In the genomic region with DNA sequence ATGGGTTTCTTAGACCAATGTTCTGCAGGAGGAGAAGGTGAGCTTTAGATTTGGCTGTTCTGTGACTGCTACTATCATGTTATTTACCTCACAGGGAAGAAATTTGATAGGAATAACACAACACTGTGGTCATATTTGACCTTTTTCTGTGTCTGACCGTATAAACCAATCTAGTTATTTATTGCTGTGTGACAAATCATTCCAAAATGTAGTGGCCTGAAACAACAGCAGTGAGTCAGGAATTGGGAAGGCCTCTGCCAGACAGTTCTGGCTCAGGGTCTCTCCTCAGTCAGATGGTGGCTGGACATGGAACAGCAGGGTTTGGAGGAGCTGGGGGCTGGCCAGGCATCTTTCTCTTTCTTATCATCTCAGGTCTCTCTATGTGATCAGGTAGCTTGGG, we compare ENCODE assay signal across 11 cellular contexts. TPM values are rescaled to one million over a fixed set of nuclear protein-coding genes. Genes with fewer than 3 reads are reported as not detected.
DNase-seq lines count a peak whose midpoint lies in the region; ATAC-seq and TF ChIP-seq lines count a peak whose summit lies in the region.
"Had no signal": no experiment of that assay in that cellular context is flagged by ENCODE, and none has a peak within 500 bp of the region (broad histone marks: within the 10 kb centered on the region; RNA-seq: fewer than 3 reads in every experiment).

No MANE protein-coding gene starts in this region.

- DNase-seq in activated T-cell treated with anti-CD3 and anti-CD28 coated beads, Interleukin-2, amount 50 U/mL, for 4 hours: no peak
- DNase-seq in activated T-cell treated with anti-CD3 and anti-CD28 coated beads, Interleukin-2, amount 50 U/mL, for 1 hour: no peak
- DNase-seq in T-helper 17 cell (no peak), fibroblast of lung (ENCODE audit: low read depth in 2 of 2) (peak; percentile 69 to 91), H4 (ENCODE audit: low spot score) (no peak)
- DNase-seq in stimulated activated naive CD8-positive, alpha-beta T cell treated with anti-CD3 and anti-CD28 coated beads, Interleukin-15, amount 100 ng/mL, for 72 hours: no peak
- DNase-seq: BE2C, NCI-H1436 treated with DMSO at 0.1 percent for 48 hours, right cardiac atrium had no signal

- H3K4me3 Mint-ChIP-seq in activated T-cell treated with anti-CD3 and anti-CD28 coated beads, Interleukin-2, amount 50 U/mL, for 4 hours: peak overlapping the region; percentile 35
- no peak overlapping the region for H3K4me3 Mint-ChIP-seq in T-helper 17 cell
- peak overlapping the region; percentile 69 to 70 for H3K4me3 Mint-ChIP-seq in stimulated activated naive CD8-positive, alpha-beta T cell treated with anti-CD3 and anti-CD28 coated beads, Interleukin-15, amount 100 ng/mL, for 72 hours

- ATAC-seq in activated T-cell treated with anti-CD3 and anti-CD28 coated beads, Interleukin-2, amount 50 U/mL, for 4 hours: no peak
- ATAC-seq in T-helper 17 cell (no peak), GM21526 (IDR thresholded peaks at IDR 0.05; ENCODE audit: low FRiP score, unreplicated experiment) (no peak), GM21515 (IDR thresholded peaks at IDR 0.05; ENCODE audit: unreplicated experiment) (no peak)
- no peak for ATAC-seq in stimulated activated naive CD8-positive, alpha-beta T cell treated with anti-CD3 and anti-CD28 coated beads, Interleukin-15, amount 100 ng/mL, for 72 hours
- ATAC-seq: right cardiac atrium had no signal

- peak overlapping the region; percentile 99 for H3K27ac Mint-ChIP-seq in T-helper 17 cell
- H3K27ac Mint-ChIP-seq in stimulated activated naive CD8-positive, alpha-beta T cell treated with anti-CD3 and anti-CD28 coated beads, Interleukin-15, amount 100 ng/mL, for 72 hours: peak overlapping the region; percentile 83 to 88

- H3K36me3 Mint-ChIP-seq in activated T-cell treated with anti-CD3 and anti-CD28 coated beads, Interleukin-2, amount 50 U/mL, for 4 hours (ENCODE audit: insufficient read depth): peaks cover 56% of the 10 kb centered on the region
- peaks cover 15% of the 10 kb centered on the region for H3K36me3 Mint-ChIP-seq in T-helper 17 cell (ENCODE audit: low read depth)

- H3K4me1 Mint-ChIP-seq in activated T-cell treated with anti-CD3 and anti-CD28 coated beads, Interleukin-2, amount 50 U/mL, for 4 hours (ENCODE audit: low read depth): peaks cover 94% of the 10 kb centered on the region
- peaks cover 74% of the 10 kb centered on the region for H3K4me1 Mint-ChIP-seq in T-helper 17 cell
- H3K4me1 Mint-ChIP-seq in stimulated activated naive CD8-positive, alpha-beta T cell treated with anti-CD3 and anti-CD28 coated beads, Interleukin-15, amount 100 ng/mL, for 72 hours: peaks cover 97% of the 10 kb centered on the region

- peak overlapping the region; percentile 68 for H3K4me2 ChIP-seq in fibroblast of lung (ENCODE audit: extremely low read depth, insufficient read depth, low read length)

- H3K9me3 Mint-ChIP-seq in activated T-cell treated with anti-CD3 and anti-CD28 coated beads, Interleukin-2, amount 50 U/mL, for 4 hours: peaks cover 9% of the 10 kb centered on the region
- H3K9me3 Mint-ChIP-seq in stimulated activated naive CD8-positive, alpha-beta T cell treated with anti-CD3 and anti-CD28 coated beads, Interleukin-15, amount 100 ng/mL, for 72 hours: peaks cover 0 to 8% of the 10 kb centered on the region in 2 donors

- H2AFZ ChIP-seq in fibroblast of lung (ENCODE audit: low read length): no peak overlapping the region

- peaks cover 6% of the 10 kb centered on the region for H3K4me1 ChIP-seq in fibroblast of lung (ENCODE audit: control insufficient read depth, extremely low read depth, insufficient read depth, low read length)
- H3K4me1 ChIP-seq: BE2C had no signal

- no peak overlapping the region for H3K27ac ChIP-seq in fibroblast of lung (ENCODE audit: insufficient read depth, low read length)

- H3K9me3 ChIP-seq in T-helper 17 cell (ENCODE audit: control insufficient read depth, low read length, poor library complexity, severe bottlenecking) (no peaks in the 10 kb centered on the region), fibroblast of lung (ENCODE audit: control insufficient read depth, insufficient read depth, low read depth, low read length) (no peaks in the 10 kb centered on the region)
- H3K9me3 ChIP-seq: BE2C had no signal

- H3K4me3 ChIP-seq in fibroblast of lung (replicated peaks in 1 of 4; ENCODE audit: control extremely low read depth in 1 of 4, insufficient read depth in 1 of 4, low read depth in 3 of 4, low read length in 4 of 4): no peak overlapping the region

- TF ChIP-seq CTCF in fibroblast of lung (conservative IDR thresholded peaks at IDR 0.05 in 1 of 2, IDR thresholded peaks at IDR 0.05 in 1 of 2; ENCODE audit: low read depth in 1 of 2, low read length in 2 of 2): no peak

- no peak overlapping the region for H3K9ac ChIP-seq in fibroblast of lung (ENCODE audit: insufficient read depth, low read length)

- H3K27me3 Mint-ChIP-seq in activated T-cell treated with anti-CD3 and anti-CD28 coated beads, Interleukin-2, amount 50 U/mL, for 4 hours (ENCODE audit: low read depth): no peaks in the 10 kb centered on the region
- H3K27me3 Mint-ChIP-seq in T-helper 17 cell: no peaks in the 10 kb centered on the region
- H3K27me3 Mint-ChIP-seq in stimulated activated naive CD8-positive, alpha-beta T cell treated with anti-CD3 and anti-CD28 coated beads, Interleukin-15, amount 100 ng/mL, for 72 hours: no peaks in the 10 kb centered on the region

- no peaks in the 10 kb centered on the region for H4K20me1 ChIP-seq in fibroblast of lung (ENCODE audit: control insufficient read depth, extremely low read depth, insufficient read depth, low read length)

- no peaks in the 10 kb centered on the region for H3K27me3 ChIP-seq in fibroblast of lung (ENCODE audit: control insufficient read depth, insufficient read depth, low read length)
- H3K27me3 ChIP-seq: BE2C had no signal

- H3K36me3 ChIP-seq in fibroblast of lung (ENCODE audit: control insufficient read depth, insufficient read depth, low read length): no peaks in the 10 kb centered on the region
- H3K36me3 ChIP-seq: BE2C had no signal

- H3K79me2 ChIP-seq in fibroblast of lung (ENCODE audit: control insufficient read depth, insufficient read depth, low read length): no peaks in the 10 kb centered on the region

RNA-seq across cellular contexts. Expression of gene RIPOR2, which starts 33.0 kb away (rescaled TPM):
- 10 to 100 TPM; 14.7 to 17.4 (median 16.8) TPM for total RNA-seq in activated T-cell treated with anti-CD3 and anti-CD28 coated beads, Interleukin-2, amount 50 U/mL, for 4 hours
- total RNA-seq in T-helper 17 cell (100 to 1,000 TPM; 296 to 364 TPM), fibroblast of lung (0.51 and 3.6 TPM in 2 replicates)
- polyA plus RNA-seq in fibroblast of lung: 3.3 and 3.5 TPM in 2 replicates
- polyA plus RNA-seq in fibroblast of lung (2012): 2.6 TPM in 2 replicates
- 1.6 and 6.7 TPM in 2 replicates for polyA minus RNA-seq in fibroblast of lung (ENCODE audit: low replicate concordance)
- not detected in 2 replicates for total RNA-seq in H4 (2014; rRNA removed; shearing (Covaris generic))

Comparison
In these comparisons a context has a peak if more than half of its experiments do, and no peak if none do; other contexts are left out.
1. DNase-seq: peak in fibroblast of lung (2 of 2); none in activated T-cell treated with anti-CD3 and anti-CD28 coated beads, Interleukin-2, amount 50 U/mL, for 4 hours (single experiment), activated T-cell treated with anti-CD3 and anti-CD28 coated beads, Interleukin-2, amount 50 U/mL, for 1 hour (single experiment), T-helper 17 cell (0 of 3), stimulated activated naive CD8-positive, alpha-beta T cell treated with anti-CD3 and anti-CD28 coated beads, Interleukin-15, amount 100 ng/mL, for 72 hours (0 of 2) and H4 (single experiment).
2. RNA of gene RIPOR2, which starts 33.0 kb away (total RNA-seq): 296 to 364 TPM in T-helper 17 cell; 14.7 to 17.4 TPM in activated T-cell treated with anti-CD3 and anti-CD28 coated beads, Interleukin-2, amount 50 U/mL, for 4 hours, 0.51 to 3.6 TPM in fibroblast of lung and not detected in H4; every median in the first group is over 10 times any median in the second.